8 cellular contexts compared by ENCODE assay signal in genomic region chr22:40856513-40857308, GRCh38. TPM values are rescaled to one million over a fixed set of nuclear protein-coding genes. Genes with fewer than 3 reads are reported as not detected.
DNase-seq lines count a peak whose midpoint lies in the region; ATAC-seq, FAIRE-seq and TF ChIP-seq lines count a peak whose summit lies in the region.

ST13 (minus strand) TSS chr22:40856639; CDS start chr22:40856540, 99 bp downstream.
XPNPEP3 (plus strand) TSS chr22:40857148; CDS start chr22:40857182, 34 bp downstream.

- H3K9ac ChIP-seq in NT2/D1 (ENCODE audit: insufficient read length, low read depth) = peak within 1 kb of the TSS; percentile 97
- peak within 1 kb of the TSS; percentile 91 to 99 (median 94) for H3K9ac ChIP-seq in H1 (replicated peaks in 1 of 4; ENCODE audit: extremely low read depth in 1 of 4, low read depth in 3 of 4, low read length in 3 of 4)
- peak within 1 kb of the TSS; percentile 100 for H3K9ac ChIP-seq in mesenchymal stem cell (ENCODE audit: low read length)

- peaks cover 0 to 6% of the 10 kb centered on the region in 2 experiments for H4K20me1 ChIP-seq in H1 (replicated peaks in 1 of 2; ENCODE audit: control insufficient read depth in 1 of 2, insufficient read depth in 2 of 2, low read length in 2 of 2)

- H3K23ac ChIP-seq in H1 (ENCODE audit: insufficient read length) (no peak within 1 kb of the TSS), mesenchymal stem cell (ENCODE audit: low read length in 2 of 2) (peak within 1 kb of the TSS; percentile 25 to 83)

- H3K27ac ChIP-seq in H1 (ENCODE audit: low read depth, low read length) (peak within 1 kb of the TSS; percentile 98), mesenchymal stem cell (ENCODE audit: low read length, poor library complexity, severe bottlenecking) (peak within 1 kb of the TSS; percentile 100)

- DNase-seq in Caki2 (ENCODE audit: low read depth) (peak; percentile 99), HUDEP-2 (lab: John Stamatoyannopoulos, UW; ENCODE audit: unreplicated experiment in 76 of 76) (peak; percentile 63 to 99 (median 94)), NT2/D1 (ENCODE audit: low read depth, low spot score) (peak; percentile 84), H1 (ENCODE audit: low read depth in 1 of 2, low spot score in 2 of 2) (peak; percentile 88 to 98), mesenchymal stem cell (peak; percentile 97)
- peak; percentile 98 for DNase-seq in activated CD8-positive, alpha-beta memory T cell treated with anti-CD3 and anti-CD28 coated beads, Interleukin-2, amount 10 ng/mL, durations not matched to agents 7 days and 5 days
- peak; percentile 94 for DNase-seq in stimulated activated CD8-positive, alpha-beta memory T cell treated with anti-CD3 and anti-CD28 coated beads, Interleukin-12 subunit alpha, Interleukin-12 subunit beta, amount 100 ng/mL, for 4 hours (ENCODE audit: low read depth)

- peak; percentile 22 to 47; a peak in 2 of 3 replicates for TF ChIP-seq EP300 in H1 (IDR thresholded peaks at IDR 0.05; ENCODE audit: borderline replicate concordance in 1 of 2, low read depth in 2 of 2, low read length in 2 of 2)

- H3K79me1 ChIP-seq in H1 (ENCODE audit: low read depth, low read length) (no peaks in the 10 kb centered on the region; the same call in 1 of the 2 replicates), mesenchymal stem cell (replicated peaks; ENCODE audit: low read length, poor library complexity, severe bottlenecking) (peaks cover 1% of the 10 kb centered on the region)

- peak within 1 kb of the TSS; percentile 45 for H3K4ac ChIP-seq in H1 (replicated peaks; ENCODE audit: insufficient read length, low read depth, low read length)
- peak within 1 kb of the TSS; percentile 97 to 100 for H3K4ac ChIP-seq in mesenchymal stem cell (ENCODE audit: low read depth in 1 of 2, low read length in 2 of 2)

- H3K27ac Mint-ChIP-seq in activated CD8-positive, alpha-beta memory T cell treated with anti-CD3 and anti-CD28 coated beads, Interleukin-2, amount 10 ng/mL, durations not matched to agents 7 days and 5 days = peak within 1 kb of the TSS; percentile 100

- H3K9me3 Mint-ChIP-seq in activated CD8-positive, alpha-beta memory T cell treated with anti-CD3 and anti-CD28 coated beads, Interleukin-2, amount 10 ng/mL, durations not matched to agents 7 days and 5 days (ENCODE audit: low read depth) = no peaks in the 10 kb centered on the region

- H3K27me3 ChIP-seq in NT2/D1 (ENCODE audit: insufficient read depth, insufficient read length) (no peaks in the 10 kb centered on the region), H1 (replicated peaks in 1 of 4; ENCODE audit: control insufficient read depth in 3 of 4, extremely low read depth in 1 of 4, insufficient read depth in 3 of 4, low read length in 3 of 4) (no peaks in the 10 kb centered on the region), mesenchymal stem cell (ENCODE audit: control insufficient read depth in 1 of 2, insufficient read depth in 1 of 2, low read length in 2 of 2) (no peaks in the 10 kb centered on the region)

- no peak within 1 kb of the TSS for H2BK20ac ChIP-seq in H1 (ENCODE audit: low read length)

- H3K4me3 ChIP-seq in NT2/D1 (ENCODE audit: insufficient read length, low read depth) (peak within 1 kb of the TSS; percentile 95), H1 (ENCODE audit: extremely low read depth in 1 of 4, insufficient read depth in 2 of 4, low read depth in 3 of 4, low read length in 4 of 4) (peak within 1 kb of the TSS; percentile 98 to 99 (median 98)), mesenchymal stem cell (ENCODE audit: insufficient read depth in 1 of 2, low read depth in 1 of 2, low read length in 2 of 2) (peak within 1 kb of the TSS; percentile 95 to 96)

- H4K8ac ChIP-seq in H1 (ENCODE audit: extremely low read depth, insufficient read depth, low read length) (peak within 1 kb of the TSS; percentile 100), mesenchymal stem cell (ENCODE audit: low read length) (peak within 1 kb of the TSS; percentile 96)

- peaks cover 8% of the 10 kb centered on the region for H3K23me2 ChIP-seq in H1 (ENCODE audit: low read depth, low read length)

- 1% methylated on average over 48 of the region's 63 CpGs; no CpG with 5 or more reads in 1 of the 2 experiments for WGBS in H1 (ENCODE audit: extremely low coverage in 1 of 2, insufficient coverage in 1 of 2, insufficient read length in 1 of 2, insufficient replicate concordance in 2 of 2, low coverage in 1 of 2, low lambda C conversion rate in 2 of 2, missing lambda C conversion rate in 1 of 2), 2 experiments
- WGBS in mesenchymal stem cell = under 1% methylated on average over 58 of the region's 63 CpGs

- peak within 1 kb of the TSS; percentile 95 for H3K56ac ChIP-seq in H1 (replicated peaks; ENCODE audit: insufficient read length, low read depth, low read length)

- H4K91ac ChIP-seq in H1 (replicated peaks; ENCODE audit: insufficient read length, low read length) = peak within 1 kb of the TSS; percentile 93
- peak within 1 kb of the TSS; percentile 85 for H4K91ac ChIP-seq in mesenchymal stem cell (ENCODE audit: low read length)

- H2AFZ ChIP-seq in H1 (ENCODE audit: low read length) (peak within 1 kb of the TSS; percentile 91), mesenchymal stem cell (ENCODE audit: low read depth, low read length) (peak within 1 kb of the TSS; percentile 94)

- no peaks in the 10 kb centered on the region for H3K4me1 ChIP-seq in NT2/D1 (ENCODE audit: insufficient read depth, insufficient read length)
- H3K4me1 ChIP-seq in H1 (replicated peaks in 1 of 4; ENCODE audit: control insufficient read depth in 3 of 4, insufficient read depth in 4 of 4, low read length in 3 of 4) = peaks cover 0 to 6% (median 0%) of the 10 kb centered on the region in 4 experiments; a peak in 2 of 7 replicates
- peaks cover 11% of the 10 kb centered on the region for H3K4me1 ChIP-seq in mesenchymal stem cell (ENCODE audit: control insufficient read depth, insufficient read depth, low read depth, low read length)

- POLR2A ChIA-PET in H1 (lab: Charles Lee; ENCODE audit: partially characterized antibody) = interaction anchor here (0.5 to 4.9 kb wide), 24 partner anchors 8 to 510 kb away, joined by 3 to 24 read pairs (median 4); partner anchors contain the start of genes ADSL and SLC25A17

- H3K9me3 ChIP-seq in NT2/D1 (ENCODE audit: insufficient read depth, low read length) (no peaks in the 10 kb centered on the region), H1 (ENCODE audit: insufficient read depth in 2 of 2, low read depth in 1 of 2, low read length in 1 of 2) (no peaks in the 10 kb centered on the region), mesenchymal stem cell (ENCODE audit: control insufficient read depth, low read length) (no peaks in the 10 kb centered on the region)

- H3K36me3 Mint-ChIP-seq in activated CD8-positive, alpha-beta memory T cell treated with anti-CD3 and anti-CD28 coated beads, Interleukin-2, amount 10 ng/mL, durations not matched to agents 7 days and 5 days = peaks cover 6% of the 10 kb centered on the region

- no peak within 1 kb of the TSS for H2BK15ac ChIP-seq in H1 (ENCODE audit: low read length)
- peak within 1 kb of the TSS; percentile 60 for H2BK15ac ChIP-seq in mesenchymal stem cell (ENCODE audit: low read depth, poor library complexity, severe bottlenecking)

- H3K18ac ChIP-seq in H1 (ENCODE audit: extremely low read depth, low read length) = peak within 1 kb of the TSS; percentile 91
- peak within 1 kb of the TSS; percentile 94 to 97 for H3K18ac ChIP-seq in mesenchymal stem cell (ENCODE audit: low read depth in 1 of 2, low read length in 2 of 2)

- H3K36me3 ChIP-seq in NT2/D1 (ENCODE audit: insufficient read depth, insufficient read length, low read length) = peaks cover 46% of the 10 kb centered on the region
- peaks cover 0 to 12% (median 0%) of the 10 kb centered on the region in 4 experiments; a peak in 4 of 8 replicates for H3K36me3 ChIP-seq in H1 (ENCODE audit: control insufficient read depth in 2 of 4, insufficient read depth in 4 of 4, low read length in 3 of 4)
- peaks cover 0 to 29% of the 10 kb centered on the region in 2 experiments for H3K36me3 ChIP-seq in mesenchymal stem cell (ENCODE audit: control insufficient read depth in 1 of 2, insufficient read depth in 2 of 2, low read depth in 1 of 2, low read length in 2 of 2)

- H3K4me2 ChIP-seq in H1 (ENCODE audit: insufficient read depth in 1 of 2, low read depth in 2 of 2, low read length in 2 of 2) (peak within 1 kb of the TSS; percentile 68 to 79), mesenchymal stem cell (ENCODE audit: low read length, poor library complexity, severe bottlenecking) (peak within 1 kb of the TSS; percentile 91)

- peaks cover 45% of the 10 kb centered on the region for H3K4me1 Mint-ChIP-seq in activated CD8-positive, alpha-beta memory T cell treated with anti-CD3 and anti-CD28 coated beads, Interleukin-2, amount 10 ng/mL, durations not matched to agents 7 days and 5 days

- CTCF ChIA-PET in activated CD8-positive, alpha-beta memory T cell treated with anti-CD3 and anti-CD28 coated beads, Interleukin-2, amount 10 ng/mL, durations not matched to agents 7 days and 5 days (lab: Charles Lee) = interaction anchor here (0.6 to 3.6 kb wide), 12 partner anchors 11 to 396 kb away, joined by 3 to 14 read pairs (median 4); partner anchors contain the start of gene SLC25A17
- CTCF ChIA-PET in H1 (lab: Charles Lee; ENCODE audit: partially characterized antibody) = interaction anchor here (0.6 to 1.9 kb wide), 4 partner anchors 11 to 92 kb away, joined by 3 to 11 read pairs (median 4); no protein-coding TSS in a partner anchor

- in situ Hi-C loops in Caki2 (cut with HindIII; ENCODE audit: low pct_unique_long_range_greater_than_20kb, low sequenced_read_pairs) = no loop called here

- no peak for TF ChIP-seq CTCF in H1 (IDR thresholded peaks at IDR 0.05; ENCODE audit: control extremely low read depth in 1 of 3, insufficient read depth in 1 of 3, low read depth in 1 of 3, low read length in 3 of 3)

- ATAC-seq in GM21381 (IDR thresholded peaks at IDR 0.05; ENCODE audit: unreplicated experiment) = peak; percentile 89
- ATAC-seq in activated CD8-positive, alpha-beta memory T cell treated with anti-CD3 and anti-CD28 coated beads, Interleukin-2, amount 10 ng/mL, durations not matched to agents 7 days and 5 days = peak; percentile 94

- peaks cover 39 to 91% of the 10 kb centered on the region in 2 experiments for H3K79me2 ChIP-seq in H1 (ENCODE audit: control insufficient read depth in 1 of 2, insufficient read depth in 2 of 2, low read length in 2 of 2)

- H2BK120ac ChIP-seq in H1 (replicated peaks; ENCODE audit: low read depth, low read length) (peak within 1 kb of the TSS; percentile 94), mesenchymal stem cell (ENCODE audit: low read depth, low read length) (peak within 1 kb of the TSS; percentile 73)

- H3K27me3 Mint-ChIP-seq in activated CD8-positive, alpha-beta memory T cell treated with anti-CD3 and anti-CD28 coated beads, Interleukin-2, amount 10 ng/mL, durations not matched to agents 7 days and 5 days = no peaks in the 10 kb centered on the region

- H2BK5ac ChIP-seq in H1 (ENCODE audit: low read depth, low read length) (peak within 1 kb of the TSS; percentile 98), mesenchymal stem cell (ENCODE audit: low read depth, low read length, poor library complexity, severe bottlenecking) (peak within 1 kb of the TSS; percentile 97)

- peak within 1 kb of the TSS; percentile 93 for H3K4me3 Mint-ChIP-seq in activated CD8-positive, alpha-beta memory T cell treated with anti-CD3 and anti-CD28 coated beads, Interleukin-2, amount 10 ng/mL, durations not matched to agents 7 days and 5 days

- H2BK12ac ChIP-seq in H1 (ENCODE audit: low read depth, low read length) (peak within 1 kb of the TSS; percentile 86; the same call in 1 of the 2 replicates), mesenchymal stem cell (ENCODE audit: low read length in 2 of 2) (peak within 1 kb of the TSS in 1 of 2 experiments; percentile 72)

- H2AK5ac ChIP-seq in H1 (ENCODE audit: low read depth, low read length) (0 out of 2 replicates have a peak within 1 kb of the TSS, but pooled peaks have one; percentile 46), mesenchymal stem cell (ENCODE audit: low read length, severe bottlenecking) (peak within 1 kb of the TSS; percentile 3)

- peak; percentile 76 for FAIRE-seq in H1 (lab: Jason Lieb, UNC)

- H4K5ac ChIP-seq in H1 (ENCODE audit: insufficient read length, low read depth, low read length) = peak within 1 kb of the TSS; percentile 97

- no peak within 1 kb of the TSS for H3K14ac ChIP-seq in H1 (ENCODE audit: insufficient read length)
- H3K14ac ChIP-seq in mesenchymal stem cell (ENCODE audit: low read length in 2 of 2) = peak within 1 kb of the TSS in 1 of 2 experiments; percentile 98

- no peak for TF ChIP-seq RAD21 in H1 (IDR thresholded peaks at IDR 0.05 in 1 of 2, conservative IDR thresholded peaks at IDR 0.05 in 1 of 2; ENCODE audit: low read depth in 2 of 2, low read length in 2 of 2)

- TF ChIP-seq POLR2A in H1 (IDR thresholded peaks at IDR 0.05; ENCODE audit: control extremely low read depth in 1 of 2, low read depth in 2 of 2, low read length in 2 of 2) = peak; percentile 81 to 91

RNA-seq across cellular contexts. Expression of gene ST13, which starts in this region (rescaled TPM):
- total RNA-seq in Caki2 (2014; rRNA removed; shearing (Covaris generic); ENCODE audit: low replicate concordance) = 265 and 304 TPM in 2 replicates
- total RNA-seq in activated CD8-positive, alpha-beta memory T cell treated with anti-CD3 and anti-CD28 coated beads, Interleukin-2, amount 10 ng/mL, durations not matched to agents 7 days and 5 days = 100 to 1,000 TPM; 120 to 150 TPM
- 305 TPM in 2 replicates for total RNA-seq in H1 (2021; fragmentation: NEBNext Ultra II Directional; extraction: Animal tissue kit (Norgen Biotek cat#: 25700))
- polyA plus RNA-seq in H1 (2011; rRNA removed) = 32.5 and 52.0 TPM in 2 replicates
- polyA plus RNA-seq in H1 (2011; cell fraction: cytosol; rRNA removed) = 132 TPM
- polyA plus RNA-seq in H1 (2011; cell fraction: nucleus; rRNA removed) = 45.9 TPM
- 322 to 358 TPM (median 337 TPM) in 4 replicates for polyA plus RNA-seq in H1 (2012, experiment 1 of 2)
- 43.0 TPM for polyA plus RNA-seq in H1 (2012, experiment 2 of 2)
- 191 TPM for polyA plus RNA-seq in H1 (2013, experiment 1 of 2)
- polyA plus RNA-seq in H1 (2013, experiment 2 of 2) = 216 TPM
- 103 and 149 TPM in 2 replicates for polyA minus RNA-seq in H1 (2011; rRNA and poly(A)+ RNA removed)
- 87.9 TPM for polyA minus RNA-seq in H1 (2011; cell fraction: cytosol; rRNA and poly(A)+ RNA removed)
- polyA minus RNA-seq in H1 (2011; cell fraction: nucleus; rRNA and poly(A)+ RNA removed) = 60.0 TPM
- polyA plus RNA-seq in mesenchymal stem cell (2013, experiment 1 of 2) = 329 TPM
- polyA plus RNA-seq in mesenchymal stem cell (2013, experiment 2 of 2) = 343 TPM

RNA-seq across cellular contexts. Expression of gene XPNPEP3, which starts in this region (rescaled TPM):
- 9.0 and 11.4 TPM in 2 replicates for total RNA-seq in Caki2 (2014; rRNA removed; shearing (Covaris generic); ENCODE audit: low replicate concordance)
- total RNA-seq in activated CD8-positive, alpha-beta memory T cell treated with anti-CD3 and anti-CD28 coated beads, Interleukin-2, amount 10 ng/mL, durations not matched to agents 7 days and 5 days = 10 to 100 TPM; 11.2 to 12.5 TPM
- total RNA-seq in H1 (2021; fragmentation: NEBNext Ultra II Directional; extraction: Animal tissue kit (Norgen Biotek cat#: 25700)) = 21.5 and 25.8 TPM in 2 replicates
- polyA plus RNA-seq in H1 (2011; rRNA removed) = 9.9 and 29.2 TPM in 2 replicates
- 13.1 TPM for polyA plus RNA-seq in H1 (2011; cell fraction: cytosol; rRNA removed)
- polyA plus RNA-seq in H1 (2011; cell fraction: nucleus; rRNA removed) = 14.7 TPM
- polyA plus RNA-seq in H1 (2012, experiment 1 of 2) = 9.7 to 11.8 TPM (median 10.5 TPM) in 4 replicates
- 3.7 TPM for polyA plus RNA-seq in H1 (2012, experiment 2 of 2)
- polyA plus RNA-seq in H1 (2013, experiment 1 of 2) = 10.2 TPM
- polyA plus RNA-seq in H1 (2013, experiment 2 of 2) = 10.2 TPM
- polyA minus RNA-seq in H1 (2011; rRNA and poly(A)+ RNA removed) = 37.0 and 40.4 TPM in 2 replicates
- 37.6 TPM for polyA minus RNA-seq in H1 (2011; cell fraction: cytosol; rRNA and poly(A)+ RNA removed)
- 41.8 TPM for polyA minus RNA-seq in H1 (2011; cell fraction: nucleus; rRNA and poly(A)+ RNA removed)
- polyA plus RNA-seq in mesenchymal stem cell (2013, experiment 1 of 2) = 11.4 TPM
- polyA plus RNA-seq in mesenchymal stem cell (2013, experiment 2 of 2) = 11.2 TPM

Comparison
In these comparisons a context has a peak if more than half of its experiments do, and no peak if none do; other contexts are left out.
1. Peak in every context shown above with its lines: DNase-seq, ATAC-seq, H3K4me3 ChIP-seq and H3K27ac ChIP-seq.